In genomic region chr1:202553560-202554038, GRCh38 we compare ENCODE assay signal across 1 cellular context.
TF ChIP-seq lines count a peak whose summit lies in the region.

No MANE protein-coding gene starts in this region.

TF ChIP-seq in HepG2, 621 proteins besides CTCF, POLR2A, EP300 and RAD21 (continued from another document):
- TF ChIP-seq, protein P1, sequence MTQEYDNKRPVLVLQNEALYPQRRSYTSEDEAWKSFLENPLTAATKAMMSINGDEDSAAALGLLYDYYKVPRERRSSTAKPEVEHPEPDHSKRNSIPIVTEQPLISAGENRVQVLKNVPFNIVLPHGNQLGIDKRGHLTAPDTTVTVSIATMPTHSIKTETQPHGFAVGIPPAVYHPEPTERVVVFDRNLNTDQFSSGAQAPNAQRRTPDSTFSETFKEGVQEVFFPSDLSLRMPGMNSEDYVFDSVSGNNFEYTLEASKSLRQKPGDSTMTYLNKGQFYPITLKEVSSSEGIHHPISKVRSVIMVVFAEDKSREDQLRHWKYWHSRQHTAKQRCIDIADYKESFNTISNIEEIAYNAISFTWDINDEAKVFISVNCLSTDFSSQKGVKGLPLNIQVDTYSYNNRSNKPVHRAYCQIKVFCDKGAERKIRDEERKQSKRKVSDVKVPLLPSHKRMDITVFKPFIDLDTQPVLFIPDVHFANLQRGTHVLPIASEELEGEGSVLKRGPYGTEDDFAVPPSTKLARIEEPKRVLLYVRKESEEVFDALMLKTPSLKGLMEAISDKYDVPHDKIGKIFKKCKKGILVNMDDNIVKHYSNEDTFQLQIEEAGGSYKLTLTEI (CRISPR knock-in tag; conservative IDR thresholded peaks at IDR 0.05), result no peak
- TF ChIP-seq ZNF33B (CRISPR knock-in tag; IDR thresholded peaks at IDR 0.05) (no peak), ZNF782 (CRISPR knock-in tag; IDR thresholded peaks at IDR 0.05; ENCODE audit: borderline replicate concordance) (no peak), TCF7L2 (IDR thresholded peaks at IDR 0.05; ENCODE audit: low read depth, low read length) (no peak), TCF7 (IDR thresholded peaks at IDR 0.05; ENCODE audit: low read depth) (no peak), TRIM24 (CRISPR knock-in tag; IDR thresholded peaks at IDR 0.05) (no peak), RCOR2 (CRISPR knock-in tag; IDR thresholded peaks at IDR 0.05) (no peak), NFKB2 (CRISPR knock-in tag; IDR thresholded peaks at IDR 0.05; ENCODE audit: borderline replicate concordance) (no peak), ZNF430 (CRISPR knock-in tag; IDR thresholded peaks at IDR 0.05) (no peak), SRSF9 (IDR thresholded peaks at IDR 0.05; ENCODE audit: borderline replicate concordance, insufficient read depth, low read depth, low read length, poor library complexity, severe bottlenecking) (no peak), SNAI1 (CRISPR knock-in tag; IDR thresholded peaks at IDR 0.05; ENCODE audit: borderline replicate concordance) (no peak), ZSCAN25 (CRISPR knock-in tag; IDR thresholded peaks at IDR 0.05) (no peak)
